23 cellular contexts compared by ENCODE assay signal in genomic region chr2:190785380-190785779, GRCh38.
A peak's percentile ranks its signal among the peaks of the same experiment; 100 is the strongest.
DNase-seq lines count a peak whose midpoint lies in the region; ATAC-seq and TF ChIP-seq lines count a peak whose summit lies in the region.
"Had no signal": no experiment of that assay in that cellular context is flagged by ENCODE, and none has a peak within 500 bp of the region (broad histone marks: within the 10 kb centered on the region; RNA-seq: fewer than 3 reads in every experiment).

No MANE protein-coding gene starts in this region.

- ATAC-seq in activated CD4-positive, alpha-beta T cell treated with anti-CD3 and anti-CD28 coated beads for 36 hours: peak; percentile 90
- ATAC-seq in GM23338 (no peak), HG03469 (IDR thresholded peaks at IDR 0.05; ENCODE audit: unreplicated experiment) (no peak), HG02588 (IDR thresholded peaks at IDR 0.05; ENCODE audit: unreplicated experiment) (no peak)
- ATAC-seq in stimulated activated naive B cell treated with anti-CD40 and anti-IgM and Interleukin-4, amounts not matched to agents 10 μg/mL and 1 μg/mL and 100 μg/mL, for 72 hours (replicated peaks): peak; percentile 19 to 59
- ATAC-seq: GM12878, HCT116 had no signal

- no peak for DNase-seq in activated CD4-positive, alpha-beta T cell treated with anti-CD3 and anti-CD28 coated beads for 36 hours
- no peak for DNase-seq in activated CD4-positive, alpha-beta T cell treated with anti-CD3 and anti-CD28 coated beads, Interleukin-2, amount 50 U/mL, for 4 hours
- DNase-seq in GM23338 (ENCODE audit: low spot score) (no peak), kidney tubule cell (ENCODE audit: low spot score) (peak; percentile 65), midbrain (lab: John Stamatoyannopoulos, UW) (no peak)
- no peak for DNase-seq in stimulated activated naive B cell treated with anti-CD40 and anti-IgM and Interleukin-4, amounts not matched to agents 10 μg/mL and 1 μg/mL and 100 μg/mL, for 72 hours
- DNase-seq: 8988T; Calu3; CD4-positive, alpha-beta memory T cell; GF-D8; GM23248; Kasumi-1; MG63; NCI-H1048; NCI-H1436; NCI-H1930; NCI-H226; NCI-H524 had no signal

- no peaks in the 10 kb centered on the region for H3F3A ChIP-seq in GM23338 (replicated peaks; ENCODE audit: low read depth)

- H3K36me3 ChIP-seq in GM23338 (ENCODE audit: insufficient read depth): no peaks in the 10 kb centered on the region; the same call in 1 of the 2 replicates
- H3K36me3 ChIP-seq: MG63 had no signal

- no peak for TF ChIP-seq CTCF in GM23338 (conservative IDR thresholded peaks at IDR 0.05; ENCODE audit: low read depth in 2 of 2)

- H3K27me3 ChIP-seq in GM23338 (ENCODE audit: insufficient read depth): no peaks in the 10 kb centered on the region
- H3K27me3 ChIP-seq: MG63 had no signal

- H3K4me1 Mint-ChIP-seq in activated CD4-positive, alpha-beta T cell treated with anti-CD3 and anti-CD28 coated beads for 36 hours: peaks cover 35% of the 10 kb centered on the region
- H3K4me1 Mint-ChIP-seq in GM23338: peaks cover 27% of the 10 kb centered on the region
- H3K4me1 Mint-ChIP-seq in stimulated activated naive B cell treated with anti-CD40 and anti-IgM and Interleukin-4, amounts not matched to agents 10 μg/mL and 1 μg/mL and 100 μg/mL, for 72 hours: peaks cover 3 to 6% of the 10 kb centered on the region in 2 donors
- H3K4me1 Mint-ChIP-seq: IgD-negative memory B cell had no signal

- no peak overlapping the region for H3K4me3 Mint-ChIP-seq in activated CD4-positive, alpha-beta T cell treated with anti-CD3 and anti-CD28 coated beads for 36 hours
- H3K4me3 Mint-ChIP-seq in GM23338: no peak overlapping the region
- no peak overlapping the region for H3K4me3 Mint-ChIP-seq in stimulated activated naive B cell treated with anti-CD40 and anti-IgM and Interleukin-4, amounts not matched to agents 10 μg/mL and 1 μg/mL and 100 μg/mL, for 72 hours
- H3K4me3 Mint-ChIP-seq: CD4-positive, alpha-beta memory T cell; IgD-negative memory B cell had no signal

- H3K79me2 ChIP-seq in GM23338 (replicated peaks; ENCODE audit: insufficient read depth): no peaks in the 10 kb centered on the region

- H3K4me2 ChIP-seq in GM23338: no peak overlapping the region

- POLR2A ChIA-PET in activated CD4-positive, alpha-beta T cell treated with anti-CD3 and anti-CD28 coated beads for 36 hours (lab: Charles Lee): no interaction called here

- H3K9me3 Mint-ChIP-seq in activated CD4-positive, alpha-beta T cell treated with anti-CD3 and anti-CD28 coated beads for 36 hours (ENCODE audit: low read depth): peaks cover 1% of the 10 kb centered on the region
- peaks cover 9% of the 10 kb centered on the region for H3K9me3 Mint-ChIP-seq in GM23338
- peaks cover 3 to 4% of the 10 kb centered on the region in 2 donors for H3K9me3 Mint-ChIP-seq in stimulated activated naive B cell treated with anti-CD40 and anti-IgM and Interleukin-4, amounts not matched to agents 10 μg/mL and 1 μg/mL and 100 μg/mL, for 72 hours

- H3K9me2 ChIP-seq in GM23338 (ENCODE audit: insufficient read depth): no peaks in the 10 kb centered on the region

- CTCF ChIA-PET in activated CD4-positive, alpha-beta T cell treated with anti-CD3 and anti-CD28 coated beads for 36 hours (lab: Charles Lee): interaction anchor here (0.7 to 2.3 kb wide), 4 partner anchors 8 to 445 kb away, joined by 3 to 13 read pairs (median 4); no protein-coding TSS in a partner anchor

- intact Hi-C loops in activated CD4-positive, alpha-beta T cell treated with anti-CD3 and anti-CD28 coated beads for 36 hours (cut with DNase I, micrococcal nuclease): no loop called here

- no peaks in the 10 kb centered on the region for H3K27me3 Mint-ChIP-seq in activated CD4-positive, alpha-beta T cell treated with anti-CD3 and anti-CD28 coated beads for 36 hours
- peaks cover 1% of the 10 kb centered on the region for H3K27me3 Mint-ChIP-seq in GM23338 (ENCODE audit: insufficient read depth, low read depth, poor library complexity)
- no peaks in the 10 kb centered on the region for H3K27me3 Mint-ChIP-seq in stimulated activated naive B cell treated with anti-CD40 and anti-IgM and Interleukin-4, amounts not matched to agents 10 μg/mL and 1 μg/mL and 100 μg/mL, for 72 hours

- peak overlapping the region; percentile 84; the same call in 1 of the 2 replicates for H2AFZ ChIP-seq in GM23338
- H2AFZ ChIP-seq: GM23248 had no signal

- H3K4me3 ChIP-seq in GM23338: no peak overlapping the region
- H3K4me3 ChIP-seq: GM12878, GM23248, MG63 had no signal

- H3K36me3 Mint-ChIP-seq in activated CD4-positive, alpha-beta T cell treated with anti-CD3 and anti-CD28 coated beads for 36 hours (ENCODE audit: low read depth): no peaks in the 10 kb centered on the region
- H3K36me3 Mint-ChIP-seq in GM23338 (ENCODE audit: low read depth): peaks cover 6% of the 10 kb centered on the region
- no peaks in the 10 kb centered on the region for H3K36me3 Mint-ChIP-seq in stimulated activated naive B cell treated with anti-CD40 and anti-IgM and Interleukin-4, amounts not matched to agents 10 μg/mL and 1 μg/mL and 100 μg/mL, for 72 hours
- H3K36me3 Mint-ChIP-seq: CD4-positive, alpha-beta memory T cell; IgD-negative memory B cell had no signal

- no peak overlapping the region for H3K27ac ChIP-seq in GM23338 (ENCODE audit: low read depth)
- H3K27ac ChIP-seq: GM23248 had no signal

- no peaks in the 10 kb centered on the region for H4K20me1 ChIP-seq in GM23338 (replicated peaks; ENCODE audit: insufficient read depth)

- H3K27ac Mint-ChIP-seq in activated CD4-positive, alpha-beta T cell treated with anti-CD3 and anti-CD28 coated beads for 36 hours: no peak overlapping the region
- no peak overlapping the region for H3K27ac Mint-ChIP-seq in GM23338
- H3K27ac Mint-ChIP-seq in stimulated activated naive B cell treated with anti-CD40 and anti-IgM and Interleukin-4, amounts not matched to agents 10 μg/mL and 1 μg/mL and 100 μg/mL, for 72 hours: no peak overlapping the region
- H3K27ac Mint-ChIP-seq: IgD-negative memory B cell had no signal

- peaks cover 20% of the 10 kb centered on the region for H3K4me1 ChIP-seq in GM23338 (ENCODE audit: insufficient read depth)

TF ChIP-seq in GM23338, 12 proteins besides CTCF, POLR2A, EP300 and RAD21 (continues in another document):
- TF ChIP-seq JUNB (IDR thresholded peaks at IDR 0.05; ENCODE audit: unreplicated experiment) (no peak), POLR2AphosphoS5 (IDR thresholded peaks at IDR 0.05; ENCODE audit: low read depth) (no peak), NANOG (IDR thresholded peaks at IDR 0.05; ENCODE audit: borderline replicate concordance) (no peak), EZH2phosphoT487 (IDR thresholded peaks at IDR 0.05; ENCODE audit: unreplicated experiment) (no peak), ZNF114 (CRISPR knock-in tag; IDR thresholded peaks at IDR 0.05) (no peak), EZH2 (IDR thresholded peaks at IDR 0.05; ENCODE audit: low read depth, unreplicated experiment) (no peak), ZNF331 (CRISPR knock-in tag; IDR thresholded peaks at IDR 0.05; ENCODE audit: low read depth) (no peak), STAT1 (IDR thresholded peaks at IDR 0.05; ENCODE audit: unreplicated experiment) (no peak)

Comparison
In these comparisons a context has a peak if more than half of its experiments do, and no peak if none do; other contexts are left out.
1. ATAC-seq: peak in activated CD4-positive, alpha-beta T cell treated with anti-CD3 and anti-CD28 coated beads for 36 hours (single experiment) and stimulated activated naive B cell treated with anti-CD40 and anti-IgM and Interleukin-4, amounts not matched to agents 10 μg/mL and 1 μg/mL and 100 μg/mL, for 72 hours (2 of 2); none in GM23338 (single experiment), HG03469 (single experiment) and HG02588 (single experiment).